ENCODE assay signal across 8 cellular contexts in genomic region chr1:234605983-234606730, GRCh38. TPM values are rescaled to one million over a fixed set of nuclear protein-coding genes. Genes with fewer than 3 reads are reported as not detected.
DNase-seq lines count a peak whose midpoint lies in the region; ATAC-seq, FAIRE-seq and TF ChIP-seq lines count a peak whose summit lies in the region.

No MANE protein-coding gene starts in this region.

- no peaks in the 10 kb centered on the region for H3K27me3 ChIP-seq in pancreas

- FAIRE-seq in pancreas (lab: Jason Lieb, UNC), result no peak

- DNase-seq in NCI-H2081 (lab: John Stamatoyannopoulos, UW) (peak; percentile 72 to 84), NCI-H2081 treated with DMSO at 0.1 percent for 48 hours (lab: John Stamatoyannopoulos, UW) (no peak), NCI-H446 (lab: John Stamatoyannopoulos, UW) (peak; percentile 39 to 58), fibroblast of villous mesenchyme (ENCODE audit: low read depth) (peak; percentile 66), pancreas (peak in 4 of 6 donors; percentile 52 to 65 (median 57)), LoVo (ENCODE audit: low spot score) (no peak)
- peak; percentile 61 for DNase-seq in activated T-cell treated with anti-CD3 and anti-CD28 coated beads, Interleukin-2, amount 50 U/mL, for 4 hours

- 0% methylated on average over 9 of the region's 9 CpGs for WGBS in pancreas, 2 donors

- no peaks in the 10 kb centered on the region for H3K9me3 Mint-ChIP-seq in activated T-cell treated with anti-CD3 and anti-CD28 coated beads, Interleukin-2, amount 50 U/mL, for 4 hours

- TF ChIP-seq CTCF in fibroblast of villous mesenchyme (IDR thresholded peaks at IDR 0.05; ENCODE audit: insufficient read depth, low read depth, low read length) (no peak), pancreas (IDR thresholded peaks at IDR 0.05) (no peak)

- H3K4me3 ChIP-seq in fibroblast of villous mesenchyme (ENCODE audit: low read depth, low read length) (peak overlapping the region; percentile 84), pancreas (peak overlapping the region; percentile 46 to 96 (median 76))

- intact Hi-C loops in pancreas (cut with DNase I), result loop anchor here in 2 of 3 donors (5.0 to 10.0 kb wide), 2 partner anchors 116 to 469 kb away; no protein-coding TSS in a partner anchor

- H3K36me3 ChIP-seq in pancreas, result peaks cover 0 to 23% (median 13%) of the 10 kb centered on the region in 3 donors

- H3K9me3 ChIP-seq in pancreas, result no peaks in the 10 kb centered on the region

- peak overlapping the region; percentile 95 for H3K4me3 Mint-ChIP-seq in activated T-cell treated with anti-CD3 and anti-CD28 coated beads, Interleukin-2, amount 50 U/mL, for 4 hours

- peak overlapping the region; percentile 92 to 99 (median 98) for H3K27ac ChIP-seq in pancreas

- H3K36me3 Mint-ChIP-seq in activated T-cell treated with anti-CD3 and anti-CD28 coated beads, Interleukin-2, amount 50 U/mL, for 4 hours (ENCODE audit: insufficient read depth), result peaks cover 43% of the 10 kb centered on the region

- H3K27me3 Mint-ChIP-seq in activated T-cell treated with anti-CD3 and anti-CD28 coated beads, Interleukin-2, amount 50 U/mL, for 4 hours (ENCODE audit: low read depth), result no peaks in the 10 kb centered on the region

- H3K4me1 Mint-ChIP-seq in activated T-cell treated with anti-CD3 and anti-CD28 coated beads, Interleukin-2, amount 50 U/mL, for 4 hours (ENCODE audit: low read depth), result peaks cover 59% of the 10 kb centered on the region

- ATAC-seq in activated T-cell treated with anti-CD3 and anti-CD28 coated beads, Interleukin-2, amount 50 U/mL, for 4 hours, result no peak
- peak in 2 of 4 donors; percentile 13 to 17 for ATAC-seq in pancreas
- ATAC-seq in GM21825 (IDR thresholded peaks at IDR 0.05; ENCODE audit: unreplicated experiment), result no peak

- peaks cover 17 to 28% (median 23%) of the 10 kb centered on the region in 3 donors for H3K4me1 ChIP-seq in pancreas

RNA-seq across cellular contexts. Expression of gene IRF2BP2, which starts 3.8 kb away (rescaled TPM):
- total RNA-seq in activated T-cell treated with anti-CD3 and anti-CD28 coated beads, Interleukin-2, amount 50 U/mL, for 4 hours, result 10 to 100 TPM; 69.3 to 86.1 (median 75.2) TPM
- 53.1 and 60.9 TPM in 2 replicates for total RNA-seq in fibroblast of villous mesenchyme
- 10 to 100 TPM; 47.0 to 95.6 (median 55.0) TPM for total RNA-seq in pancreas
- 10 to 100 TPM; 57.2 to 93.6 TPM for polyA plus RNA-seq in pancreas

Comparison
In these comparisons a context has a peak if more than half of its experiments do, and no peak if none do; other contexts are left out.
1. DNase-seq: peak in NCI-H2081 (2 of 2), NCI-H446 (2 of 2), activated T-cell treated with anti-CD3 and anti-CD28 coated beads, Interleukin-2, amount 50 U/mL, for 4 hours (single experiment), fibroblast of villous mesenchyme (single experiment) and pancreas (4 of 6); none in NCI-H2081 treated with DMSO at 0.1 percent for 48 hours (single experiment) and LoVo (single experiment).